2 cellular contexts compared by ENCODE assay signal in genomic region chr16:8846401-8846932, GRCh38.
TF ChIP-seq lines count a peak whose summit lies in the region.

No MANE protein-coding gene starts in this region.

TF ChIP-seq in GM12891, 5 proteins besides CTCF, POLR2A, EP300 and RAD21:
- no peak for TF ChIP-seq POU2F2 (IDR thresholded peaks at IDR 0.05; ENCODE audit: low read depth, low read length)
- TF ChIP-seq TAF1 (IDR thresholded peaks at IDR 0.05; ENCODE audit: low read depth, low read length): no peak
- TF ChIP-seq PAX5 (IDR thresholded peaks at IDR 0.05; ENCODE audit: insufficient read depth, low read length, severe bottlenecking): no peak
- TF ChIP-seq POLR2AphosphoS5 (IDR thresholded peaks at IDR 0.05; ENCODE audit: low read depth, low read length): no peak
- no peak for TF ChIP-seq SPI1 (IDR thresholded peaks at IDR 0.05; ENCODE audit: low read depth, low read length)

TF ChIP-seq in GM12878, 131 proteins besides CTCF, POLR2A, EP300 and RAD21:
- TF ChIP-seq MYB (IDR thresholded peaks at IDR 0.05; ENCODE audit: borderline replicate concordance, low read depth, low read length) (no peak), YBX1 (IDR thresholded peaks at IDR 0.05) (no peak), IRF5 (IDR thresholded peaks at IDR 0.05; ENCODE audit: borderline replicate concordance) (no peak), JUND (IDR thresholded peaks at IDR 0.05; ENCODE audit: low read depth, low read length) (no peak), BCLAF1 (IDR thresholded peaks at IDR 0.05) (no peak), TCF7 (IDR thresholded peaks at IDR 0.05; ENCODE audit: borderline replicate concordance) (no peak), MAX (IDR thresholded peaks at IDR 0.05; ENCODE audit: low read depth, low read length) (no peak)
